1 cellular context compared by ENCODE assay signal in the genomic region with DNA sequence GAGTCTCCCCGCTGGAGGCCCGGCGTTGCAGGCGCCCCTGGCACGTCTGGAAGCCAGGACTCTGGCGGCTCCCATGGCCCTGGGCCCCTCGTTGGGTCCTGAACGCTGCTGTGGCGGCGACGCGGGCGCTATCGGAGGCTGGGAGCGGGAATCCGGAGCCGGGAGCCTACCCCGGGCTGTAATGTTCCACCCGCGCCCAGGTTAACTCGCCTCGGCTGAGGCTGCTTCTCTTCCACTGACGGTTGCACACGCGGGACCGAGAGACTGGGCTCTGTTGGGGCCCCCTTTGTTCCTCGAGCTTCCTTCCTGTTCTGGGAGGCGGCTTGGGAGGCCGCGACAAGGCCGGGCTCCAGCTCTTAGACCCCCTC.
TF ChIP-seq lines count a peak whose summit lies in the region.

No MANE protein-coding gene starts in this region.

TF ChIP-seq in GM23338, 12 proteins besides CTCF, POLR2A, EP300 and RAD21:
- no peak for TF ChIP-seq ZNF114 (CRISPR knock-in tag; IDR thresholded peaks at IDR 0.05)
- no peak for TF ChIP-seq STAT1 (IDR thresholded peaks at IDR 0.05; ENCODE audit: unreplicated experiment)
- TF ChIP-seq CREB1 (CRISPR knock-in tag; IDR thresholded peaks at IDR 0.05; ENCODE audit: low read depth), result no peak
- no peak for TF ChIP-seq ZNF331 (CRISPR knock-in tag; IDR thresholded peaks at IDR 0.05; ENCODE audit: low read depth)
- TF ChIP-seq EZH2phosphoT487 (IDR thresholded peaks at IDR 0.05; ENCODE audit: unreplicated experiment), result no peak
- TF ChIP-seq EZH2 (IDR thresholded peaks at IDR 0.05; ENCODE audit: low read depth, unreplicated experiment), result no peak
- no peak for TF ChIP-seq POLR2AphosphoS5 (IDR thresholded peaks at IDR 0.05; ENCODE audit: low read depth)
- no peak for TF ChIP-seq JUNB (IDR thresholded peaks at IDR 0.05; ENCODE audit: unreplicated experiment)
- TF ChIP-seq NANOG (IDR thresholded peaks at IDR 0.05; ENCODE audit: borderline replicate concordance), result no peak
- TF ChIP-seq, protein P1, sequence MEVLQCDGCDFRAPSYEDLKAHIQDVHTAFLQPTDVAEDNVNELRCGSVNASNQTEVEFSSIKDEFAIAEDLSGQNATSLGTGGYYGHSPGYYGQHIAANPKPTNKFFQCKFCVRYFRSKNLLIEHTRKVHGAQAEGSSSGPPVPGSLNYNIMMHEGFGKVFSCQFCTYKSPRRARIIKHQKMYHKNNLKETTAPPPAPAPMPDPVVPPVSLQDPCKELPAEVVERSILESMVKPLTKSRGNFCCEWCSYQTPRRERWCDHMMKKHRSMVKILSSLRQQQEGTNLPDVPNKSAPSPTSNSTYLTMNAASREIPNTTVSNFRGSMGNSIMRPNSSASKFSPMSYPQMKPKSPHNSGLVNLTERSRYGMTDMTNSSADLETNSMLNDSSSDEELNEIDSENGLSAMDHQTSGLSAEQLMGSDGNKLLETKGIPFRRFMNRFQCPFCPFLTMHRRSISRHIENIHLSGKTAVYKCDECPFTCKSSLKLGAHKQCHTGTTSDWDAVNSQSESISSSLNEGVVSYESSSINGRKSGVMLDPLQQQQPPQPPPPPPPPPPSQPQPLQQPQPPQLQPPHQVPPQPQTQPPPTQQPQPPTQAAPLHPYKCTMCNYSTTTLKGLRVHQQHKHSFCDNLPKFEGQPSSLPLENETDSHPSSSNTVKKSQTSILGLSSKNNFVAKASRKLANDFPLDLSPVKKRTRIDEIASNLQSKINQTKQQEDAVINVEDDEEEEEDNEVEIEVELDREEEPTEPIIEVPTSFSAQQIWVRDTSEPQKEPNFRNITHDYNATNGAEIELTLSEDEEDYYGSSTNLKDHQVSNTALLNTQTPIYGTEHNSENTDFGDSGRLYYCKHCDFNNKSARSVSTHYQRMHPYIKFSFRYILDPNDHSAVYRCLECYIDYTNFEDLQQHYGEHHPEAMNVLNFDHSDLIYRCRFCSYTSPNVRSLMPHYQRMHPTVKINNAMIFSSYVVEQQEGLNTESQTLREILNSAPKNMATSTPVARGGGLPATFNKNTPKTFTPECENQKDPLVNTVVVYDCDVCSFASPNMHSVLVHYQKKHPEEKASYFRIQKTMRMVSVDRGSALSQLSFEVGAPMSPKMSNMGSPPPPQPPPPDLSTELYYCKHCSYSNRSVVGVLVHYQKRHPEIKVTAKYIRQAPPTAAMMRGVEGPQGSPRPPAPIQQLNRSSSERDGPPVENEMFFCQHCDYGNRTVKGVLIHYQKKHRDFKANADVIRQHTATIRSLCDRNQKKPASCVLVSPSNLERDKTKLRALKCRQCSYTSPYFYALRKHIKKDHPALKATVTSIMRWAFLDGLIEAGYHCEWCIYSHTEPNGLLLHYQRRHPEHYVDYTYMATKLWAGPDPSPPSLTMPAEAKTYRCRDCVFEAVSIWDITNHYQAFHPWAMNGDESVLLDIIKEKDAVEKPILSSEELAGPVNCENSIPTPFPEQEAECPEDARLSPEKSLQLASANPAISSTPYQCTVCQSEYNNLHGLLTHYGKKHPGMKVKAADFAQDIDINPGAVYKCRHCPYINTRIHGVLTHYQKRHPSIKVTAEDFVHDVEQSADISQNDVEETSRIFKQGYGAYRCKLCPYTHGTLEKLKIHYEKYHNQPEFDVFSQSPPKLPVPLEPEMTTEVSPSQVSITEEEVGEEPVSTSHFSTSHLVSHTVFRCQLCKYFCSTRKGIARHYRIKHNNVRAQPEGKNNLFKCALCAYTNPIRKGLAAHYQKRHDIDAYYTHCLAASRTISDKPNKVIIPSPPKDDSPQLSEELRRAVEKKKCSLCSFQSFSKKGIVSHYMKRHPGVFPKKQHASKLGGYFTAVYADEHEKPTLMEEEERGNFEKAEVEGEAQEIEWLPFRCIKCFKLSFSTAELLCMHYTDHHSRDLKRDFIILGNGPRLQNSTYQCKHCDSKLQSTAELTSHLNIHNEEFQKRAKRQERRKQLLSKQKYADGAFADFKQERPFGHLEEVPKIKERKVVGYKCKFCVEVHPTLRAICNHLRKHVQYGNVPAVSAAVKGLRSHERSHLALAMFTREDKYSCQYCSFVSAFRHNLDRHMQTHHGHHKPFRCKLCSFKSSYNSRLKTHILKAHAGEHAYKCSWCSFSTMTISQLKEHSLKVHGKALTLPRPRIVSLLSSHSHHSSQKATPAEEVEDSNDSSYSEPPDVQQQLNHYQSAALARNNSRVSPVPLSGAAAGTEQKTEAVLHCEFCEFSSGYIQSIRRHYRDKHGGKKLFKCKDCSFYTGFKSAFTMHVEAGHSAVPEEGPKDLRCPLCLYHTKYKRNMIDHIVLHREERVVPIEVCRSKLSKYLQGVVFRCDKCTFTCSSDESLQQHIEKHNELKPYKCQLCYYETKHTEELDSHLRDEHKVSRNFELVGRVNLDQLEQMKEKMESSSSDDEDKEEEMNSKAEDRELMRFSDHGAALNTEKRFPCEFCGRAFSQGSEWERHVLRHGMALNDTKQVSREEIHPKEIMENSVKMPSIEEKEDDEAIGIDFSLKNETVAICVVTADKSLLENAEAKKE (CRISPR knock-in tag; IDR thresholded peaks at IDR 0.05), result no peak
- TF ChIP-seq, protein P2, sequence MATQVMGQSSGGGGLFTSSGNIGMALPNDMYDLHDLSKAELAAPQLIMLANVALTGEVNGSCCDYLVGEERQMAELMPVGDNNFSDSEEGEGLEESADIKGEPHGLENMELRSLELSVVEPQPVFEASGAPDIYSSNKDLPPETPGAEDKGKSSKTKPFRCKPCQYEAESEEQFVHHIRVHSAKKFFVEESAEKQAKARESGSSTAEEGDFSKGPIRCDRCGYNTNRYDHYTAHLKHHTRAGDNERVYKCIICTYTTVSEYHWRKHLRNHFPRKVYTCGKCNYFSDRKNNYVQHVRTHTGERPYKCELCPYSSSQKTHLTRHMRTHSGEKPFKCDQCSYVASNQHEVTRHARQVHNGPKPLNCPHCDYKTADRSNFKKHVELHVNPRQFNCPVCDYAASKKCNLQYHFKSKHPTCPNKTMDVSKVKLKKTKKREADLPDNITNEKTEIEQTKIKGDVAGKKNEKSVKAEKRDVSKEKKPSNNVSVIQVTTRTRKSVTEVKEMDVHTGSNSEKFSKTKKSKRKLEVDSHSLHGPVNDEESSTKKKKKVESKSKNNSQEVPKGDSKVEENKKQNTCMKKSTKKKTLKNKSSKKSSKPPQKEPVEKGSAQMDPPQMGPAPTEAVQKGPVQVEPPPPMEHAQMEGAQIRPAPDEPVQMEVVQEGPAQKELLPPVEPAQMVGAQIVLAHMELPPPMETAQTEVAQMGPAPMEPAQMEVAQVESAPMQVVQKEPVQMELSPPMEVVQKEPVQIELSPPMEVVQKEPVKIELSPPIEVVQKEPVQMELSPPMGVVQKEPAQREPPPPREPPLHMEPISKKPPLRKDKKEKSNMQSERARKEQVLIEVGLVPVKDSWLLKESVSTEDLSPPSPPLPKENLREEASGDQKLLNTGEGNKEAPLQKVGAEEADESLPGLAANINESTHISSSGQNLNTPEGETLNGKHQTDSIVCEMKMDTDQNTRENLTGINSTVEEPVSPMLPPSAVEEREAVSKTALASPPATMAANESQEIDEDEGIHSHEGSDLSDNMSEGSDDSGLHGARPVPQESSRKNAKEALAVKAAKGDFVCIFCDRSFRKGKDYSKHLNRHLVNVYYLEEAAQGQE (IDR thresholded peaks at IDR 0.05; ENCODE audit: unreplicated experiment), result no peak
- TF ChIP-seq, protein P3, sequence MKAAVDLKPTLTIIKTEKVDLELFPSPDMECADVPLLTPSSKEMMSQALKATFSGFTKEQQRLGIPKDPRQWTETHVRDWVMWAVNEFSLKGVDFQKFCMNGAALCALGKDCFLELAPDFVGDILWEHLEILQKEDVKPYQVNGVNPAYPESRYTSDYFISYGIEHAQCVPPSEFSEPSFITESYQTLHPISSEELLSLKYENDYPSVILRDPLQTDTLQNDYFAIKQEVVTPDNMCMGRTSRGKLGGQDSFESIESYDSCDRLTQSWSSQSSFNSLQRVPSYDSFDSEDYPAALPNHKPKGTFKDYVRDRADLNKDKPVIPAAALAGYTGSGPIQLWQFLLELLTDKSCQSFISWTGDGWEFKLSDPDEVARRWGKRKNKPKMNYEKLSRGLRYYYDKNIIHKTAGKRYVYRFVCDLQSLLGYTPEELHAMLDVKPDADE (IDR thresholded peaks at IDR 0.05), result no peak
